Comparison of ENCODE assay signal across 1 cellular context in the genomic region with DNA sequence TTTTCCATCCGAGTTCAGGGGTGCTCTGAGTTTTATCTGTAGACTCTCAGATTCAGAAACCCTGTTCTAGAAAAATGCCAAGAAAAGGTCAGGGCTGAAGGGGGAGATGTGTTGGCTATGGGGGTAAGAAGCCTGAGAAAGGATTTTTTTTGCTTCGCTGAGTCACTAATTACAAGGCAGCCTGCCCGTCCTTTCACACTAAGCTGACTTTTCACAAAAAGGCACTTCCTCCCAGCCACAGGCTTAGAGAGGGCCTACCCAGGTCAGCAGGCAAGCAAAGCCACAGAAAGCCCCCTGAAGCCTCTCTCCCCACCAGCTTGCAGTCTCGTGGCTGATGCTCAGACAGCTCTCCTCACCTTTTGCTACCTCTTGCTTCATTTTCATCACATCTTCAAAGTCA.
TF ChIP-seq lines count a peak whose summit lies in the region.

No MANE protein-coding gene starts in this region.

TF ChIP-seq in GM12878, 131 proteins besides CTCF, POLR2A, EP300 and RAD21 (continued from another document and continues in another):
- TF ChIP-seq, protein P1, sequence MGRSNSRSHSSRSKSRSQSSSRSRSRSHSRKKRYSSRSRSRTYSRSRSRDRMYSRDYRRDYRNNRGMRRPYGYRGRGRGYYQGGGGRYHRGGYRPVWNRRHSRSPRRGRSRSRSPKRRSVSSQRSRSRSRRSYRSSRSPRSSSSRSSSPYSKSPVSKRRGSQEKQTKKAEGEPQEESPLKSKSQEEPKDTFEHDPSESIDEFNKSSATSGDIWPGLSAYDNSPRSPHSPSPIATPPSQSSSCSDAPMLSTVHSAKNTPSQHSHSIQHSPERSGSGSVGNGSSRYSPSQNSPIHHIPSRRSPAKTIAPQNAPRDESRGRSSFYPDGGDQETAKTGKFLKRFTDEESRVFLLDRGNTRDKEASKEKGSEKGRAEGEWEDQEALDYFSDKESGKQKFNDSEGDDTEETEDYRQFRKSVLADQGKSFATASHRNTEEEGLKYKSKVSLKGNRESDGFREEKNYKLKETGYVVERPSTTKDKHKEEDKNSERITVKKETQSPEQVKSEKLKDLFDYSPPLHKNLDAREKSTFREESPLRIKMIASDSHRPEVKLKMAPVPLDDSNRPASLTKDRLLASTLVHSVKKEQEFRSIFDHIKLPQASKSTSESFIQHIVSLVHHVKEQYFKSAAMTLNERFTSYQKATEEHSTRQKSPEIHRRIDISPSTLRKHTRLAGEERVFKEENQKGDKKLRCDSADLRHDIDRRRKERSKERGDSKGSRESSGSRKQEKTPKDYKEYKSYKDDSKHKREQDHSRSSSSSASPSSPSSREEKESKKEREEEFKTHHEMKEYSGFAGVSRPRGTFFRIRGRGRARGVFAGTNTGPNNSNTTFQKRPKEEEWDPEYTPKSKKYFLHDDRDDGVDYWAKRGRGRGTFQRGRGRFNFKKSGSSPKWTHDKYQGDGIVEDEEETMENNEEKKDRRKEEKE (IDR thresholded peaks at IDR 0.05) = no peak
- TF ChIP-seq ZZZ3 (IDR thresholded peaks at IDR 0.05; ENCODE audit: control insufficient read depth, insufficient read length, low read depth) (no peak), BACH1 (IDR thresholded peaks at IDR 0.05; ENCODE audit: borderline replicate concordance) (peak; percentile 84; the same call in 1 of the 2 replicates), CHD4 (IDR thresholded peaks at IDR 0.05) (no peak), POLR2AphosphoS2 (IDR thresholded peaks at IDR 0.05; ENCODE audit: low read depth, low read length) (no peak), RB1 (IDR thresholded peaks at IDR 0.05; ENCODE audit: borderline replicate concordance) (no peak), POU2F2 (IDR thresholded peaks at IDR 0.05; ENCODE audit: borderline replicate concordance, low read depth, low read length) (no peak), RFX5 (IDR thresholded peaks at IDR 0.05; ENCODE audit: low read depth, low read length) (no peak), ZNF622 (IDR thresholded peaks at IDR 0.05) (no peak), MEF2A (IDR thresholded peaks at IDR 0.05; ENCODE audit: insufficient read depth, low read depth, low read length) (no peak), LARP7 (IDR thresholded peaks at IDR 0.05) (no peak; the same call in 1 of the 2 replicates), HCFC1 (IDR thresholded peaks at IDR 0.05; ENCODE audit: low read length) (no peak), TARDBP (IDR thresholded peaks at IDR 0.05; ENCODE audit: borderline replicate concordance) (no peak), ZNF217 (IDR thresholded peaks at IDR 0.05) (no peak), RCOR1 (conservative IDR thresholded peaks at IDR 0.05; ENCODE audit: low read depth, low read length) (no peak), ETV6 (conservative IDR thresholded peaks at IDR 0.05 in 1 of 2, IDR thresholded peaks at IDR 0.05 in 1 of 2; ENCODE audit: borderline replicate concordance in 1 of 2, low read depth in 1 of 2) (peak in 1 of 2 experiments; percentile 35; a peak in 1 of 4 replicates), NR2C1 (IDR thresholded peaks at IDR 0.05) (no peak), STAT1 (conservative IDR thresholded peaks at IDR 0.05) (no peak), SP1 (IDR thresholded peaks at IDR 0.05; ENCODE audit: low read depth, low read length) (no peak), SREBF1 (IDR thresholded peaks at IDR 0.05; ENCODE audit: low read length) (no peak), NRF1 (conservative IDR thresholded peaks at IDR 0.05; ENCODE audit: low read depth, low read length) (no peak), NR2C2 (IDR thresholded peaks at IDR 0.05; ENCODE audit: borderline replicate concordance, control insufficient read depth, insufficient read length, low read depth) (no peak), PAX5 (IDR thresholded peaks at IDR 0.05; ENCODE audit: borderline replicate concordance, low read depth, low read length) (0 out of 2 replicates have a peak, but pooled peaks have one; percentile 62), EGR1 (IDR thresholded peaks at IDR 0.05; ENCODE audit: borderline replicate concordance in 1 of 2, low read depth in 2 of 2, low read length in 2 of 2) (no peak), SIX5 (IDR thresholded peaks at IDR 0.05; ENCODE audit: low read depth, low read length, severe bottlenecking) (no peak), IKZF2 (IDR thresholded peaks at IDR 0.05) (peak in 1 of 2 experiments; percentile 37; a peak in 2 of 4 replicates), CHD2 (IDR thresholded peaks at IDR 0.05; ENCODE audit: borderline replicate concordance, low read depth, low read length) (no peak), BCL11A (IDR thresholded peaks at IDR 0.05; ENCODE audit: low read depth, low read length) (0 out of 2 replicates have a peak, but pooled peaks have one; percentile 14), RBBP5 (conservative IDR thresholded peaks at IDR 0.05) (no peak), CREB1 (IDR thresholded peaks at IDR 0.05; ENCODE audit: low read depth) (no peak), NBN (IDR thresholded peaks at IDR 0.05) (0 out of 2 replicates have a peak, but pooled peaks have one; percentile 19), STAT3 (IDR thresholded peaks at IDR 0.05; ENCODE audit: low read depth, low read length) (no peak), SMAD1 (IDR thresholded peaks at IDR 0.05; ENCODE audit: low read depth, partially characterized antibody) (no peak), BMI1 (IDR thresholded peaks at IDR 0.05; ENCODE audit: borderline replicate concordance) (no peak)
- TF ChIP-seq, protein P2, sequence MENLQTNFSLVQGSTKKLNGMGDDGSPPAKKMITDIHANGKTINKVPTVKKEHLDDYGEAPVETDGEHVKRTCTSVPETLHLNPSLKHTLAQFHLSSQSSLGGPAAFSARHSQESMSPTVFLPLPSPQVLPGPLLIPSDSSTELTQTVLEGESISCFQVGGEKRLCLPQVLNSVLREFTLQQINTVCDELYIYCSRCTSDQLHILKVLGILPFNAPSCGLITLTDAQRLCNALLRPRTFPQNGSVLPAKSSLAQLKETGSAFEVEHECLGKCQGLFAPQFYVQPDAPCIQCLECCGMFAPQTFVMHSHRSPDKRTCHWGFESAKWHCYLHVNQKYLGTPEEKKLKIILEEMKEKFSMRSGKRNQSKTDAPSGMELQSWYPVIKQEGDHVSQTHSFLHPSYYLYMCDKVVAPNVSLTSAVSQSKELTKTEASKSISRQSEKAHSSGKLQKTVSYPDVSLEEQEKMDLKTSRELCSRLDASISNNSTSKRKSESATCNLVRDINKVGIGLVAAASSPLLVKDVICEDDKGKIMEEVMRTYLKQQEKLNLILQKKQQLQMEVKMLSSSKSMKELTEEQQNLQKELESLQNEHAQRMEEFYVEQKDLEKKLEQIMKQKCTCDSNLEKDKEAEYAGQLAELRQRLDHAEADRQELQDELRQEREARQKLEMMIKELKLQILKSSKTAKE (IDR thresholded peaks at IDR 0.05; ENCODE audit: low read depth, poor library complexity, severe bottlenecking) = no peak
- TF ChIP-seq, protein P3, sequence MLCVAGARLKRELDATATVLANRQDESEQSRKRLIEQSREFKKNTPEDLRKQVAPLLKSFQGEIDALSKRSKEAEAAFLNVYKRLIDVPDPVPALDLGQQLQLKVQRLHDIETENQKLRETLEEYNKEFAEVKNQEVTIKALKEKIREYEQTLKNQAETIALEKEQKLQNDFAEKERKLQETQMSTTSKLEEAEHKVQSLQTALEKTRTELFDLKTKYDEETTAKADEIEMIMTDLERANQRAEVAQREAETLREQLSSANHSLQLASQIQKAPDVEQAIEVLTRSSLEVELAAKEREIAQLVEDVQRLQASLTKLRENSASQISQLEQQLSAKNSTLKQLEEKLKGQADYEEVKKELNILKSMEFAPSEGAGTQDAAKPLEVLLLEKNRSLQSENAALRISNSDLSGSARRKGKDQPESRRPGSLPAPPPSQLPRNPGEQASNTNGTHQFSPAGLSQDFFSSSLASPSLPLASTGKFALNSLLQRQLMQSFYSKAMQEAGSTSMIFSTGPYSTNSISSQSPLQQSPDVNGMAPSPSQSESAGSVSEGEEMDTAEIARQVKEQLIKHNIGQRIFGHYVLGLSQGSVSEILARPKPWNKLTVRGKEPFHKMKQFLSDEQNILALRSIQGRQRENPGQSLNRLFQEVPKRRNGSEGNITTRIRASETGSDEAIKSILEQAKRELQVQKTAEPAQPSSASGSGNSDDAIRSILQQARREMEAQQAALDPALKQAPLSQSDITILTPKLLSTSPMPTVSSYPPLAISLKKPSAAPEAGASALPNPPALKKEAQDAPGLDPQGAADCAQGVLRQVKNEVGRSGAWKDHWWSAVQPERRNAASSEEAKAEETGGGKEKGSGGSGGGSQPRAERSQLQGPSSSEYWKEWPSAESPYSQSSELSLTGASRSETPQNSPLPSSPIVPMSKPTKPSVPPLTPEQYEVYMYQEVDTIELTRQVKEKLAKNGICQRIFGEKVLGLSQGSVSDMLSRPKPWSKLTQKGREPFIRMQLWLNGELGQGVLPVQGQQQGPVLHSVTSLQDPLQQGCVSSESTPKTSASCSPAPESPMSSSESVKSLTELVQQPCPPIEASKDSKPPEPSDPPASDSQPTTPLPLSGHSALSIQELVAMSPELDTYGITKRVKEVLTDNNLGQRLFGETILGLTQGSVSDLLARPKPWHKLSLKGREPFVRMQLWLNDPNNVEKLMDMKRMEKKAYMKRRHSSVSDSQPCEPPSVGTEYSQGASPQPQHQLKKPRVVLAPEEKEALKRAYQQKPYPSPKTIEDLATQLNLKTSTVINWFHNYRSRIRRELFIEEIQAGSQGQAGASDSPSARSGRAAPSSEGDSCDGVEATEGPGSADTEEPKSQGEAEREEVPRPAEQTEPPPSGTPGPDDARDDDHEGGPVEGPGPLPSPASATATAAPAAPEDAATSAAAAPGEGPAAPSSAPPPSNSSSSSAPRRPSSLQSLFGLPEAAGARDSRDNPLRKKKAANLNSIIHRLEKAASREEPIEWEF (IDR thresholded peaks at IDR 0.05; ENCODE audit: insufficient replicate concordance, low read depth, low read length) = no peak
- TF ChIP-seq, protein P4, sequence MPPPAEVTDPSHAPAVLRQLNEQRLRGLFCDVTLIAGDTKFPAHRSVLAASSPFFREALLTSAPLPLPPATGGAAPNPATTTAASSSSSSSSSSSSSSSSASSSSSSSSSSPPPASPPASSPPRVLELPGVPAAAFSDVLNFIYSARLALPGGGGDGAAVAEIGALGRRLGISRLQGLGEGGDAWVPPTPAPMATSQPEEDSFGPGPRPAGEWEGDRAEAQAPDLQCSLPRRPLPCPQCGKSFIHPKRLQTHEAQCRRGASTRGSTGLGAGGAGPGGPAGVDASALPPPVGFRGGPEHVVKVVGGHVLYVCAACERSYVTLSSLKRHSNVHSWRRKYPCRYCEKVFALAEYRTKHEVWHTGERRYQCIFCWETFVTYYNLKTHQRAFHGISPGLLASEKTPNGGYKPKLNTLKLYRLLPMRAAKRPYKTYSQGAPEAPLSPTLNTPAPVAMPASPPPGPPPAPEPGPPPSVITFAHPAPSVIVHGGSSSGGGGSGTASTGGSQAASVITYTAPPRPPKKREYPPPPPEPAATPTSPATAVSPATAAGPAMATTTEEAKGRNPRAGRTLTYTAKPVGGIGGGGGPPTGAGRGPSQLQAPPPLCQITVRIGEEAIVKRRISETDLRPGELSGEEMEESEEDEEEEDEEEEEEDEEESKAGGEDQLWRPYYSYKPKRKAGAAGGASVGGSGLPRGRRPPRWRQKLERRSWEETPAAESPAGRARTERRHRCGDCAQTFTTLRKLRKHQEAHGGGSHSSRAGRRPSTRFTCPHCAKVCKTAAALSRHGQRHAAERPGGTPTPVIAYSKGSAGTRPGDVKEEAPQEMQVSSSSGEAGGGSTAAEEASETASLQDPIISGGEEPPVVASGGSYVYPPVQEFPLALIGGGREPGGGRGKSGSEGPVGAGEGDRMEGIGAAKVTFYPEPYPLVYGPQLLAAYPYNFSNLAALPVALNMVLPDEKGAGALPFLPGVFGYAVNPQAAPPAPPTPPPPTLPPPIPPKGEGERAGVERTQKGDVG (CRISPR knock-in tag; IDR thresholded peaks at IDR 0.05) = no peak
- TF ChIP-seq, protein P5, sequence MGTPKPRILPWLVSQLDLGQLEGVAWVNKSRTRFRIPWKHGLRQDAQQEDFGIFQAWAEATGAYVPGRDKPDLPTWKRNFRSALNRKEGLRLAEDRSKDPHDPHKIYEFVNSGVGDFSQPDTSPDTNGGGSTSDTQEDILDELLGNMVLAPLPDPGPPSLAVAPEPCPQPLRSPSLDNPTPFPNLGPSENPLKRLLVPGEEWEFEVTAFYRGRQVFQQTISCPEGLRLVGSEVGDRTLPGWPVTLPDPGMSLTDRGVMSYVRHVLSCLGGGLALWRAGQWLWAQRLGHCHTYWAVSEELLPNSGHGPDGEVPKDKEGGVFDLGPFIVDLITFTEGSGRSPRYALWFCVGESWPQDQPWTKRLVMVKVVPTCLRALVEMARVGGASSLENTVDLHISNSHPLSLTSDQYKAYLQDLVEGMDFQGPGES (IDR thresholded peaks at IDR 0.05) = no peak
- TF ChIP-seq, protein P6, sequence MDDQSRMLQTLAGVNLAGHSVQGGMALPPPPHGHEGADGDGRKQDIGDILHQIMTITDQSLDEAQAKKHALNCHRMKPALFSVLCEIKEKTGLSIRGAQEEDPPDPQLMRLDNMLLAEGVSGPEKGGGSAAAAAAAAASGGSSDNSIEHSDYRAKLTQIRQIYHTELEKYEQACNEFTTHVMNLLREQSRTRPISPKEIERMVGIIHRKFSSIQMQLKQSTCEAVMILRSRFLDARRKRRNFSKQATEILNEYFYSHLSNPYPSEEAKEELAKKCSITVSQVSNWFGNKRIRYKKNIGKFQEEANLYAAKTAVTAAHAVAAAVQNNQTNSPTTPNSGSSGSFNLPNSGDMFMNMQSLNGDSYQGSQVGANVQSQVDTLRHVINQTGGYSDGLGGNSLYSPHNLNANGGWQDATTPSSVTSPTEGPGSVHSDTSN (IDR thresholded peaks at IDR 0.05; ENCODE audit: insufficient replicate concordance, low read depth, low read length) = no peak
- TF ChIP-seq, protein P7, sequence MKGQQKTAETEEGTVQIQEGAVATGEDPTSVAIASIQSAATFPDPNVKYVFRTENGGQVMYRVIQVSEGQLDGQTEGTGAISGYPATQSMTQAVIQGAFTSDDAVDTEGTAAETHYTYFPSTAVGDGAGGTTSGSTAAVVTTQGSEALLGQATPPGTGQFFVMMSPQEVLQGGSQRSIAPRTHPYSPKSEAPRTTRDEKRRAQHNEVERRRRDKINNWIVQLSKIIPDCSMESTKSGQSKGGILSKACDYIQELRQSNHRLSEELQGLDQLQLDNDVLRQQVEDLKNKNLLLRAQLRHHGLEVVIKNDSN (IDR thresholded peaks at IDR 0.05; ENCODE audit: borderline replicate concordance, extremely low read length, insufficient read depth, low read depth, low read length) = no peak
- TF ChIP-seq, protein P8, sequence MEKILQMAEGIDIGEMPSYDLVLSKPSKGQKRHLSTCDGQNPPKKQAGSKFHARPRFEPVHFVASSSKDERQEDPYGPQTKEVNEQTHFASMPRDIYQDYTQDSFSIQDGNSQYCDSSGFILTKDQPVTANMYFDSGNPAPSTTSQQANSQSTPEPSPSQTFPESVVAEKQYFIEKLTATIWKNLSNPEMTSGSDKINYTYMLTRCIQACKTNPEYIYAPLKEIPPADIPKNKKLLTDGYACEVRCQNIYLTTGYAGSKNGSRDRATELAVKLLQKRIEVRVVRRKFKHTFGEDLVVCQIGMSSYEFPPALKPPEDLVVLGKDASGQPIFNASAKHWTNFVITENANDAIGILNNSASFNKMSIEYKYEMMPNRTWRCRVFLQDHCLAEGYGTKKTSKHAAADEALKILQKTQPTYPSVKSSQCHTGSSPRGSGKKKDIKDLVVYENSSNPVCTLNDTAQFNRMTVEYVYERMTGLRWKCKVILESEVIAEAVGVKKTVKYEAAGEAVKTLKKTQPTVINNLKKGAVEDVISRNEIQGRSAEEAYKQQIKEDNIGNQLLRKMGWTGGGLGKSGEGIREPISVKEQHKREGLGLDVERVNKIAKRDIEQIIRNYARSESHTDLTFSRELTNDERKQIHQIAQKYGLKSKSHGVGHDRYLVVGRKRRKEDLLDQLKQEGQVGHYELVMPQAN (conservative IDR thresholded peaks at IDR 0.05) = no peak
